ENCODE assay signal across 18 cellular contexts in genomic region chr5:172156541-172156994, GRCh38. TPM values are rescaled to one million over a fixed set of nuclear protein-coding genes. Genes with fewer than 3 reads are reported as not detected.
DNase-seq lines count a peak whose midpoint lies in the region; ATAC-seq, FAIRE-seq and TF ChIP-seq lines count a peak whose summit lies in the region.
"Had no signal": no experiment of that assay in that cellular context is flagged by ENCODE, and none has a peak within 500 bp of the region (broad histone marks: within the 10 kb centered on the region; RNA-seq: fewer than 3 reads in every experiment).

No MANE protein-coding gene starts in this region.

- TF ChIP-seq POLR2A in HepG2 (IDR thresholded peaks at IDR 0.05; ENCODE audit: insufficient read depth in 1 of 2, low read depth in 2 of 2, low read length in 2 of 2), result no peak
- TF ChIP-seq POLR2A in stomach (IDR thresholded peaks at IDR 0.05), result no peak

- peaks cover 0 to 5% of the 10 kb centered on the region in 2 experiments; a peak in 1 of 5 replicates for H3K36me3 ChIP-seq in HepG2 (replicated peaks in 1 of 2; ENCODE audit: control insufficient read depth in 1 of 2, insufficient read depth in 2 of 2, low read length in 2 of 2)
- H3K36me3 ChIP-seq in stomach, result peaks cover 0 to 36% (median 26%) of the 10 kb centered on the region in 4 donors

- no peaks in the 10 kb centered on the region for H3K79me2 ChIP-seq in HepG2 (ENCODE audit: insufficient read depth, low read length)

- CTCF ChIA-PET in HepG2 (lab: Yijun Ruan, JAX; ENCODE audit: low intra/inter-chr PET ratio, low total read pairs), result no interaction called here

- H3K9me3 ChIP-seq in HepG2 (ENCODE audit: low read length) (no peaks in the 10 kb centered on the region), stomach (no peaks in the 10 kb centered on the region)

- no peak overlapping the region for H2AFZ ChIP-seq in HepG2 (ENCODE audit: low read length)

- H3K4me3 Mint-ChIP-seq in activated T-cell treated with anti-CD3 and anti-CD28 coated beads, Interleukin-2, amount 50 U/mL, for 72 hours, result no peak overlapping the region
- no peak overlapping the region for H3K4me3 Mint-ChIP-seq in activated T-cell treated with anti-CD3 and anti-CD28 coated beads, Interleukin-2, amount 50 U/mL, for 4 hours
- H3K4me3 Mint-ChIP-seq in activated naive CD8-positive, alpha-beta T cell treated with anti-CD3 and anti-CD28 coated beads for 36 hours, result no peak overlapping the region
- H3K4me3 Mint-ChIP-seq: neural crest cell had no signal

- no peak for DNase-seq in activated T-cell treated with anti-CD3 and anti-CD28 coated beads, Interleukin-2, amount 50 U/mL, for 72 hours
- DNase-seq in activated T-cell treated with anti-CD3 and anti-CD28 coated beads, Interleukin-2, amount 50 U/mL, for 4 hours, result no peak
- no peak for DNase-seq in activated naive CD8-positive, alpha-beta T cell treated with anti-CD3 and anti-CD28 coated beads for 36 hours
- DNase-seq in HepG2 (ENCODE audit: low spot score) (peak; percentile 75), stomach (peak; percentile 47), DMS153 treated with DMSO at 0.1 percent for 48 hours (lab: John Stamatoyannopoulos, UW; ENCODE audit: unreplicated experiment) (no peak), NCI-H2081 (lab: John Stamatoyannopoulos, UW) (no peak)
- DNase-seq: activated CD4-positive, alpha-beta T cell treated with anti-CD3 and anti-CD28 coated beads, Interleukin-2, amount 50 U/mL, for 48 hours; aorta; MV-4-11; OCI-M1; SW 1271 had no signal

- TF ChIP-seq EP300 in HepG2 (IDR thresholded peaks at IDR 0.05; ENCODE audit: low read depth in 2 of 2, low read length in 2 of 2), result no peak
- TF ChIP-seq EP300 in HepG2 (CRISPR knock-in tag; IDR thresholded peaks at IDR 0.05; ENCODE audit: borderline replicate concordance), result peak; percentile 33; the same call in 1 of the 2 replicates
- no peak for TF ChIP-seq EP300 in stomach (IDR thresholded peaks at IDR 0.05)

- TF ChIP-seq CTCF in HepG2 (CRISPR knock-in tag; IDR thresholded peaks at IDR 0.05) (no peak), stomach (IDR thresholded peaks at IDR 0.05) (no peak)

- intact Hi-C loops in HepG2 (cut with micrococcal nuclease; ENCODE audit: unreplicated experiment) (no loop called here), stomach (cut with DNase I; ENCODE audit: low total_unique reads) (no loop called here)

- no peak for TF ChIP-seq RAD21 in HepG2 (CRISPR knock-in tag; IDR thresholded peaks at IDR 0.05)

- H4K20me1 ChIP-seq in HepG2 (ENCODE audit: insufficient read depth, low read length), result no peaks in the 10 kb centered on the region

- no peak for ATAC-seq in activated T-cell treated with anti-CD3 and anti-CD28 coated beads, Interleukin-2, amount 50 U/mL, for 72 hours (replicated peaks in 1 of 2)
- no peak for ATAC-seq in activated T-cell treated with anti-CD3 and anti-CD28 coated beads, Interleukin-2, amount 50 U/mL, for 4 hours
- ATAC-seq in HepG2 (peak; percentile 90), GM21619 (IDR thresholded peaks at IDR 0.05; ENCODE audit: unreplicated experiment) (no peak)

- H3K4me1 Mint-ChIP-seq in activated T-cell treated with anti-CD3 and anti-CD28 coated beads, Interleukin-2, amount 50 U/mL, for 72 hours (ENCODE audit: low read depth), result peaks cover 65% of the 10 kb centered on the region
- H3K4me1 Mint-ChIP-seq in activated T-cell treated with anti-CD3 and anti-CD28 coated beads, Interleukin-2, amount 50 U/mL, for 4 hours (ENCODE audit: low read depth), result peaks cover 69% of the 10 kb centered on the region
- H3K4me1 Mint-ChIP-seq in activated naive CD8-positive, alpha-beta T cell treated with anti-CD3 and anti-CD28 coated beads for 36 hours, result peaks cover 57% of the 10 kb centered on the region

- peak overlapping the region; percentile 41 for H3K4me2 ChIP-seq in HepG2 (ENCODE audit: low read depth, low read length)

- H3K27ac ChIP-seq in HepG2 (ENCODE audit: extremely low read length, insufficient read depth, low read length), result peak overlapping the region; percentile 45
- H3K27ac ChIP-seq in stomach, result no peak overlapping the region

- 27% methylated on average over 10 of the region's 13 CpGs for WGBS in HepG2 (ENCODE audit: low lambda C conversion rate)
- 53 to 73% (median 59%) methylated on average over 13 of the region's 13 CpGs for WGBS in stomach, 5 donors

- no peaks in the 10 kb centered on the region for H3K9me3 Mint-ChIP-seq in activated T-cell treated with anti-CD3 and anti-CD28 coated beads, Interleukin-2, amount 50 U/mL, for 72 hours
- no peaks in the 10 kb centered on the region for H3K9me3 Mint-ChIP-seq in activated T-cell treated with anti-CD3 and anti-CD28 coated beads, Interleukin-2, amount 50 U/mL, for 4 hours
- no peaks in the 10 kb centered on the region for H3K9me3 Mint-ChIP-seq in activated naive CD8-positive, alpha-beta T cell treated with anti-CD3 and anti-CD28 coated beads for 36 hours
- H3K9me3 Mint-ChIP-seq: neural crest cell had no signal

- H3K4me1 ChIP-seq in HepG2 (ENCODE audit: insufficient read depth, low read length) (peaks cover 38% of the 10 kb centered on the region), stomach (peaks cover 0 to 36% (median 1%) of the 10 kb centered on the region in 4 donors)

- H3K36me3 Mint-ChIP-seq in activated T-cell treated with anti-CD3 and anti-CD28 coated beads, Interleukin-2, amount 50 U/mL, for 72 hours (ENCODE audit: insufficient read depth in 2 of 2), result peaks cover 19 to 24% of the 10 kb centered on the region in 2 donors
- H3K36me3 Mint-ChIP-seq in activated T-cell treated with anti-CD3 and anti-CD28 coated beads, Interleukin-2, amount 50 U/mL, for 4 hours (ENCODE audit: insufficient read depth), result peaks cover 38% of the 10 kb centered on the region
- peaks cover 56% of the 10 kb centered on the region for H3K36me3 Mint-ChIP-seq in activated naive CD8-positive, alpha-beta T cell treated with anti-CD3 and anti-CD28 coated beads for 36 hours

- H3K27me3 ChIP-seq in HepG2 (ENCODE audit: control insufficient read depth in 1 of 2, insufficient read depth in 2 of 2, low read length in 2 of 2), result no peaks in the 10 kb centered on the region
- no peaks in the 10 kb centered on the region for H3K27me3 ChIP-seq in stomach

- BruUV-seq in HepG2 (replicated peaks; lab: Mats Ljungman, UMichigan), result no TSS peak

- FAIRE-seq in HepG2 (lab: Jason Lieb, UNC), result peak; percentile 85
- FAIRE-seq: H54, urothelium cell line had no signal

- POLR2A ChIA-PET in HepG2 (lab: Yijun Ruan, JAX), result interaction anchor here (0.9 to 2.1 kb wide), 2 partner anchors 18 to 32 kb away, joined by 3 to 11 read pairs; partner anchors contain the start of gene STK10

- no peak overlapping the region; the same call in 1 of the 2 replicates for H3K9ac ChIP-seq in HepG2 (ENCODE audit: insufficient read depth, low read depth, low read length)

- H3K27me3 Mint-ChIP-seq in activated T-cell treated with anti-CD3 and anti-CD28 coated beads, Interleukin-2, amount 50 U/mL, for 72 hours (ENCODE audit: low read depth), result no peaks in the 10 kb centered on the region
- no peaks in the 10 kb centered on the region for H3K27me3 Mint-ChIP-seq in activated T-cell treated with anti-CD3 and anti-CD28 coated beads, Interleukin-2, amount 50 U/mL, for 4 hours (ENCODE audit: low read depth)
- H3K27me3 Mint-ChIP-seq in activated naive CD8-positive, alpha-beta T cell treated with anti-CD3 and anti-CD28 coated beads for 36 hours, result no peaks in the 10 kb centered on the region

- peak overlapping the region; percentile 89 for H3K27ac Mint-ChIP-seq in activated T-cell treated with anti-CD3 and anti-CD28 coated beads, Interleukin-2, amount 50 U/mL, for 72 hours
- peak overlapping the region; percentile 52 for H3K27ac Mint-ChIP-seq in activated naive CD8-positive, alpha-beta T cell treated with anti-CD3 and anti-CD28 coated beads for 36 hours

- in situ Hi-C loops in HepG2 (cut with HindIII; ENCODE audit: extremely low pct_ligation_motif_present, low pct_unique_long_range_greater_than_20kb), result no loop called here

- peak overlapping the region in 1 of 3 experiments; percentile 39; a peak in 2 of 6 replicates for H3K4me3 ChIP-seq in HepG2 (replicated peaks in 1 of 3; ENCODE audit: insufficient read depth in 1 of 3, low read depth in 2 of 3, low read length in 3 of 3)
- no peak overlapping the region for H3K4me3 ChIP-seq in stomach

RNA-seq across cellular contexts. Expression of gene STK10, which starts 31.5 kb away (rescaled TPM):
- 100 to 1,000 TPM; 126 to 134 TPM for total RNA-seq in activated T-cell treated with anti-CD3 and anti-CD28 coated beads, Interleukin-2, amount 50 U/mL, for 72 hours
- total RNA-seq in activated T-cell treated with anti-CD3 and anti-CD28 coated beads, Interleukin-2, amount 50 U/mL, for 4 hours, result 10 to 100 TPM; 62.1 to 79.0 (median 72.6) TPM
- 10 to 100 TPM; 83.7 to 93.2 TPM for total RNA-seq in activated naive CD8-positive, alpha-beta T cell treated with anti-CD3 and anti-CD28 coated beads for 36 hours
- total RNA-seq in HepG2 (2016; rRNA removed; fragmentation: Illumina TruSeq; extraction: Trizol) (6.2 and 7.2 TPM in 2 replicates), stomach (10 to 100 TPM in 4 of 5 donors, 1 to 10 TPM in 1; 7.1 to 86.6 (median 29.8) TPM)
- total RNA-seq in HepG2 (2016; cell fraction: cytosol; rRNA removed; fragmentation: Illumina TruSeq; extraction: Trizol; ENCODE audit: low read depth), result 2.5 and 3.0 TPM in 2 replicates
- total RNA-seq in HepG2 (2016; cell fraction: insoluble cytoplasmic fraction; rRNA removed; fragmentation: Illumina TruSeq; extraction: Trizol), result 4.8 and 6.1 TPM in 2 replicates
- total RNA-seq in HepG2 (2016; cell fraction: membrane; rRNA removed; fragmentation: Illumina TruSeq; extraction: Trizol), result 3.2 and 4.9 TPM in 2 replicates
- 5.9 and 8.3 TPM in 2 replicates for total RNA-seq in HepG2 (2016; cell fraction: nucleus; rRNA removed; fragmentation: Illumina TruSeq; extraction: Trizol)
- polyA plus RNA-seq in HepG2 (2011; rRNA removed) (7.0 and 7.8 TPM in 2 replicates), stomach (1 to 10 TPM; 6.6 to 8.2 (median 6.9) TPM)
- polyA plus RNA-seq in HepG2 (2011; cell fraction: cytosol; rRNA removed), result 3.7 and 4.6 TPM in 2 replicates
- 14.1 and 17.0 TPM in 2 replicates for polyA plus RNA-seq in HepG2 (2011; cell fraction: nucleus; rRNA removed)
- polyA plus RNA-seq in HepG2 (2012), result 7.2 and 8.7 TPM in 2 replicates
- polyA plus RNA-seq in HepG2 (2016; cell fraction: cytosol; fragmentation: Illumina TruSeq; extraction: Trizol; ENCODE audit: low read depth), result 1.5 and 2.9 TPM in 2 replicates
- polyA plus RNA-seq in HepG2 (2016; cell fraction: insoluble cytoplasmic fraction; fragmentation: Illumina TruSeq; extraction: Trizol; ENCODE audit: low read depth), result 3.6 and 4.4 TPM in 2 replicates
- 2.6 and 3.6 TPM in 2 replicates for polyA plus RNA-seq in HepG2 (2016; cell fraction: membrane; fragmentation: Illumina TruSeq; extraction: Trizol; ENCODE audit: low read depth)
- 8.3 and 9.7 TPM in 2 replicates for polyA plus RNA-seq in HepG2 (2016; cell fraction: nucleus; fragmentation: Illumina TruSeq; extraction: Trizol; ENCODE audit: insufficient read depth, low read depth)
- polyA minus RNA-seq in HepG2 (2011; rRNA and poly(A)+ RNA removed; ENCODE audit: low replicate concordance), result 22.6 and 29.6 TPM in 2 replicates
- 6.8 and 10.3 TPM in 2 replicates for polyA minus RNA-seq in HepG2 (2011; cell fraction: cytosol; rRNA and poly(A)+ RNA removed)
- polyA minus RNA-seq in HepG2 (2011; cell fraction: nucleus; rRNA and poly(A)+ RNA removed), result 17.4 and 22.1 TPM in 2 replicates

RNA-seq across cellular contexts. Expression of gene EFCAB9, which starts 37.4 kb away (rescaled TPM):
- not detected for total RNA-seq in activated T-cell treated with anti-CD3 and anti-CD28 coated beads, Interleukin-2, amount 50 U/mL, for 72 hours
- not detected for total RNA-seq in activated T-cell treated with anti-CD3 and anti-CD28 coated beads, Interleukin-2, amount 50 U/mL, for 4 hours
- total RNA-seq in activated naive CD8-positive, alpha-beta T cell treated with anti-CD3 and anti-CD28 coated beads for 36 hours, result not detected
- total RNA-seq in HepG2 (2016; rRNA removed; fragmentation: Illumina TruSeq; extraction: Trizol) (not detected in 2 replicates), stomach (not detected)
- total RNA-seq in HepG2 (2016; cell fraction: cytosol; rRNA removed; fragmentation: Illumina TruSeq; extraction: Trizol; ENCODE audit: low read depth), result not detected in 2 replicates
- total RNA-seq in HepG2 (2016; cell fraction: insoluble cytoplasmic fraction; rRNA removed; fragmentation: Illumina TruSeq; extraction: Trizol), result not detected in 2 replicates
- not detected in 2 replicates for total RNA-seq in HepG2 (2016; cell fraction: membrane; rRNA removed; fragmentation: Illumina TruSeq; extraction: Trizol)
- not detected in 2 replicates for total RNA-seq in HepG2 (2016; cell fraction: nucleus; rRNA removed; fragmentation: Illumina TruSeq; extraction: Trizol)
- polyA plus RNA-seq in HepG2 (2011; rRNA removed) (not detected in 2 replicates), stomach (not detected)
- polyA plus RNA-seq in HepG2 (2011; cell fraction: cytosol; rRNA removed), result not detected in 2 replicates
- not detected in 2 replicates for polyA plus RNA-seq in HepG2 (2011; cell fraction: nucleus; rRNA removed)
- not detected in 2 replicates for polyA plus RNA-seq in HepG2 (2012)
- not detected in 2 replicates for polyA plus RNA-seq in HepG2 (2016; cell fraction: cytosol; fragmentation: Illumina TruSeq; extraction: Trizol; ENCODE audit: low read depth)
- not detected in 2 replicates for polyA plus RNA-seq in HepG2 (2016; cell fraction: insoluble cytoplasmic fraction; fragmentation: Illumina TruSeq; extraction: Trizol; ENCODE audit: low read depth)
- not detected in 2 replicates for polyA plus RNA-seq in HepG2 (2016; cell fraction: membrane; fragmentation: Illumina TruSeq; extraction: Trizol; ENCODE audit: low read depth)
- not detected in 2 replicates for polyA plus RNA-seq in HepG2 (2016; cell fraction: nucleus; fragmentation: Illumina TruSeq; extraction: Trizol; ENCODE audit: insufficient read depth, low read depth)
- not detected in 2 replicates for polyA minus RNA-seq in HepG2 (2011; rRNA and poly(A)+ RNA removed; ENCODE audit: low replicate concordance)
- not detected in 2 replicates for polyA minus RNA-seq in HepG2 (2011; cell fraction: cytosol; rRNA and poly(A)+ RNA removed)
- polyA minus RNA-seq in HepG2 (2011; cell fraction: nucleus; rRNA and poly(A)+ RNA removed), result not detected in 2 replicates
- total RNA-seq: aorta, kidney epithelial cell had no signal
- polyA plus RNA-seq: AG04450, aorta had no signal

Comparison
In these comparisons a context has a peak if more than half of its experiments do, and no peak if none do; other contexts are left out.
1. DNase-seq: peak in HepG2 (single experiment) and stomach (single experiment); none in activated T-cell treated with anti-CD3 and anti-CD28 coated beads, Interleukin-2, amount 50 U/mL, for 72 hours (0 of 2), activated T-cell treated with anti-CD3 and anti-CD28 coated beads, Interleukin-2, amount 50 U/mL, for 4 hours (single experiment), activated naive CD8-positive, alpha-beta T cell treated with anti-CD3 and anti-CD28 coated beads for 36 hours (single experiment), DMS153 treated with DMSO at 0.1 percent for 48 hours (single experiment) and NCI-H2081 (0 of 2).